In genomic region chr3:58034738-58035511, GRCh38 we compare ENCODE assay signal across 8 cellular contexts. TPM values are rescaled to one million over a fixed set of nuclear protein-coding genes. Genes with fewer than 3 reads are reported as not detected.
A peak's percentile ranks its signal among the peaks of the same experiment; 100 is the strongest.
DNase-seq lines count a peak whose midpoint lies in the region; ATAC-seq and TF ChIP-seq lines count a peak whose summit lies in the region.

No MANE protein-coding gene starts in this region.

- peak overlapping the region; percentile 96 for H3K27ac ChIP-seq in Panc1 (ENCODE audit: low read length)

- H3K4me1 ChIP-seq in Panc1 (ENCODE audit: control insufficient read depth, insufficient read depth, low read length): peaks cover 77% of the 10 kb centered on the region

- ATAC-seq in HG02610 (IDR thresholded peaks at IDR 0.05; ENCODE audit: unreplicated experiment) (peak; percentile 98), Panc1 (no peak)

- TF ChIP-seq CTCF in Panc1 (IDR thresholded peaks at IDR 0.05): no peak

- intact Hi-C loops in Panc1 (cut with micrococcal nuclease; ENCODE audit: unreplicated experiment): no loop called here

- no peaks in the 10 kb centered on the region for H3K27me3 ChIP-seq in Panc1 (ENCODE audit: control insufficient read depth, insufficient read depth, low read length)

- no peaks in the 10 kb centered on the region for H3K9me3 ChIP-seq in Panc1 (ENCODE audit: control insufficient read depth, insufficient read depth, low read depth, low read length)

- BruUV-seq in Panc1 (replicated peaks; lab: Mats Ljungman, UMichigan): no TSS peak

- no peak overlapping the region for H3K4me3 ChIP-seq in Panc1 (ENCODE audit: low read depth in 2 of 2, low read length in 2 of 2)

- POLR2A ChIA-PET in Panc1 (lab: Charles Lee): no interaction called here

- CTCF ChIA-PET in Panc1 (lab: Charles Lee): no interaction called here

- DNase-seq in NCI-H1436 (lab: John Stamatoyannopoulos, UW) (peak; percentile 37), NCI-H1436 treated with DMSO at 0.1 percent for 48 hours (lab: John Stamatoyannopoulos, UW) (no peak), Panc1 (ENCODE audit: low read depth, low spot score) (no peak), islet precursor cell (peak; percentile 72), NCI-H1092 treated with DMSO at 0.1 percent for 48 hours (lab: John Stamatoyannopoulos, UW) (no peak), anterior cingulate cortex (lab: John Stamatoyannopoulos, UW) (no peak), occipital lobe (lab: John Stamatoyannopoulos, UW) (no peak)

- no peaks in the 10 kb centered on the region for H3K36me3 ChIP-seq in Panc1 (ENCODE audit: control insufficient read depth, insufficient read depth, low read length)

- in situ Hi-C loops in Panc1 (cut with HindIII; ENCODE audit: low pct_unique_long_range_greater_than_20kb, low sequenced_read_pairs): no loop called here

RNA-seq across cellular contexts. Expression of gene FLNB, which starts 26.7 kb away (rescaled TPM):
- total RNA-seq in Panc1 (2021; ENCODE audit: unreplicated experiment) (309 TPM), occipital lobe (27.6 TPM)
- 366 TPM for polyA plus RNA-seq in Panc1 (2012; ENCODE audit: insufficient read length)

Comparison
In these comparisons a context has a peak if more than half of its experiments do, and no peak if none do; other contexts are left out.
1. DNase-seq: peak in NCI-H1436 (single experiment) and islet precursor cell (single experiment); none in NCI-H1436 treated with DMSO at 0.1 percent for 48 hours (single experiment), Panc1 (single experiment), NCI-H1092 treated with DMSO at 0.1 percent for 48 hours (single experiment), anterior cingulate cortex (0 of 58) and occipital lobe (single experiment).
2. RNA of gene FLNB, which starts 26.7 kb away (total RNA-seq): 309 TPM in Panc1 (single experiment); 27.6 TPM in occipital lobe (single experiment); every median in the first group is over 10 times any median in the second.